ENCODE assay signal across 1 cellular context in the genomic region with DNA sequence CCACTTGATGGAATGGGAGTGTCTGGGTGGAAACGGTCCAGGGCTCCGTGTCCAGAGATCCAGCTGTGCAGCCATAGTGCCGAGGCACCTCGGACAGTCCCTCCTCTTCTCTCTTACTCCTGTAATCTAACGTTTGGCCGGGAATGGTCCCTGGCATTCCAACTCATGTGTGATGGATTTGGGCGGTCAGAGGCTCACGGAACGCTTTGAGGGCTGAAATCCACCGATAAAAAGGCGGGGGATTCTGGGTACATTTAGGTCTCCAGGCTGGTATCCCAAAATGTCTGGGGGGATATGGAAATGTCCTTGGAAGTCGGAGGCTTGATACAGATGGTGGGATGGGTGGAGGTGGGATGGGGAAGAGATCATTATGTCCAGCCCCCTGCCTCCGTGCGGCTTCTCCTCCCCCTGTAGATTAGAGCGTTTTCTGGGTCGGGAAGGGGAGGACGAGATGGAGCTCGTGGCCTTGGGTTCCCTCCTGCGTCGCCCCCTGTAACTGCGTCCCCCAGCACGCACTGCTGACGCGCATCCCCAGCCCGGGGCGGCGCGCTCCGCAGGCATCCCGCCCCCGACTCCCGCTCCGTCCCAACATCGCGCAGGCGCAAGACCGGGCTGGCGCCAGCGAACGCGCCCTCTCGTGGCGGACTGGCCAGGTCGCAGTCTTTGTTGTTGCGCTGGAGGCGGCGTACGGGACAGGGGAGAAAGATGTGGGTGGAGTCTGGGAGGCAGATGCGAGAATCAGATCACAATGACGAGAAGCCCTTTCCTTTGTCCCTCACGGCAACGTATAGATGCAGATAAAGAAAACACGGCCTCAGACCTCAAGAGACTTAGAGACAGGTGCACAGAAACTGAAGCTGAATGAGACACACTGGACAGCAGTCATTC.
A peak's percentile ranks its signal among the peaks of the same experiment; 100 is the strongest.
TF ChIP-seq lines count a peak whose summit lies in the region.

No MANE protein-coding gene starts in this region.

TF ChIP-seq in HepG2, 621 proteins besides CTCF, POLR2A, EP300 and RAD21 (continued from another document and continues in another):
- no peak for TF ChIP-seq ATF7 (IDR thresholded peaks at IDR 0.05)
- TF ChIP-seq ATF7 (CRISPR knock-in tag; IDR thresholded peaks at IDR 0.05): no peak
- TF ChIP-seq ZSCAN22 (CRISPR knock-in tag; IDR thresholded peaks at IDR 0.05): no peak
- no peak for TF ChIP-seq HMG20A (CRISPR knock-in tag; IDR thresholded peaks at IDR 0.05; ENCODE audit: borderline replicate concordance)
- no peak for TF ChIP-seq ZNF792 (CRISPR knock-in tag; IDR thresholded peaks at IDR 0.05)
- no peak for TF ChIP-seq JARID2 (CRISPR knock-in tag; IDR thresholded peaks at IDR 0.05; ENCODE audit: insufficient replicate concordance)
- TF ChIP-seq SYNCRIP (IDR thresholded peaks at IDR 0.05; ENCODE audit: insufficient read depth, low read depth, low read length): no peak
- 0 out of 2 replicates have a peak, but pooled peaks have one; percentile 18 for TF ChIP-seq NFKBIZ (CRISPR knock-in tag; IDR thresholded peaks at IDR 0.05)
- peak; percentile 63; the same call in 1 of the 2 replicates for TF ChIP-seq ZBTB7B (CRISPR knock-in tag; IDR thresholded peaks at IDR 0.05)
- TF ChIP-seq ELF1 (CRISPR knock-in tag; IDR thresholded peaks at IDR 0.05): no peak
- TF ChIP-seq ZNF296 (CRISPR knock-in tag; conservative IDR thresholded peaks at IDR 0.05): no peak
- TF ChIP-seq NFE2L1 (CRISPR knock-in tag; IDR thresholded peaks at IDR 0.05; ENCODE audit: borderline replicate concordance): no peak
- no peak for TF ChIP-seq ZNF777 (CRISPR knock-in tag; IDR thresholded peaks at IDR 0.05)
- TF ChIP-seq, protein P1, sequence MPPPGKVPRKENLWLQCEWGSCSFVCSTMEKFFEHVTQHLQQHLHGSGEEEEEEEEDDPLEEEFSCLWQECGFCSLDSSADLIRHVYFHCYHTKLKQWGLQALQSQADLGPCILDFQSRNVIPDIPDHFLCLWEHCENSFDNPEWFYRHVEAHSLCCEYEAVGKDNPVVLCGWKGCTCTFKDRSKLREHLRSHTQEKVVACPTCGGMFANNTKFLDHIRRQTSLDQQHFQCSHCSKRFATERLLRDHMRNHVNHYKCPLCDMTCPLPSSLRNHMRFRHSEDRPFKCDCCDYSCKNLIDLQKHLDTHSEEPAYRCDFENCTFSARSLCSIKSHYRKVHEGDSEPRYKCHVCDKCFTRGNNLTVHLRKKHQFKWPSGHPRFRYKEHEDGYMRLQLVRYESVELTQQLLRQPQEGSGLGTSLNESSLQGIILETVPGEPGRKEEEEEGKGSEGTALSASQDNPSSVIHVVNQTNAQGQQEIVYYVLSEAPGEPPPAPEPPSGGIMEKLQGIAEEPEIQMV (CRISPR knock-in tag; IDR thresholded peaks at IDR 0.05; ENCODE audit: low read depth): no peak
- TF ChIP-seq, protein P2, sequence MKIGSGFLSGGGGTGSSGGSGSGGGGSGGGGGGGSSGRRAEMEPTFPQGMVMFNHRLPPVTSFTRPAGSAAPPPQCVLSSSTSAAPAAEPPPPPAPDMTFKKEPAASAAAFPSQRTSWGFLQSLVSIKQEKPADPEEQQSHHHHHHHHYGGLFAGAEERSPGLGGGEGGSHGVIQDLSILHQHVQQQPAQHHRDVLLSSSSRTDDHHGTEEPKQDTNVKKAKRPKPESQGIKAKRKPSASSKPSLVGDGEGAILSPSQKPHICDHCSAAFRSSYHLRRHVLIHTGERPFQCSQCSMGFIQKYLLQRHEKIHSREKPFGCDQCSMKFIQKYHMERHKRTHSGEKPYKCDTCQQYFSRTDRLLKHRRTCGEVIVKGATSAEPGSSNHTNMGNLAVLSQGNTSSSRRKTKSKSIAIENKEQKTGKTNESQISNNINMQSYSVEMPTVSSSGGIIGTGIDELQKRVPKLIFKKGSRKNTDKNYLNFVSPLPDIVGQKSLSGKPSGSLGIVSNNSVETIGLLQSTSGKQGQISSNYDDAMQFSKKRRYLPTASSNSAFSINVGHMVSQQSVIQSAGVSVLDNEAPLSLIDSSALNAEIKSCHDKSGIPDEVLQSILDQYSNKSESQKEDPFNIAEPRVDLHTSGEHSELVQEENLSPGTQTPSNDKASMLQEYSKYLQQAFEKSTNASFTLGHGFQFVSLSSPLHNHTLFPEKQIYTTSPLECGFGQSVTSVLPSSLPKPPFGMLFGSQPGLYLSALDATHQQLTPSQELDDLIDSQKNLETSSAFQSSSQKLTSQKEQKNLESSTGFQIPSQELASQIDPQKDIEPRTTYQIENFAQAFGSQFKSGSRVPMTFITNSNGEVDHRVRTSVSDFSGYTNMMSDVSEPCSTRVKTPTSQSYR (CRISPR knock-in tag; IDR thresholded peaks at IDR 0.05; ENCODE audit: borderline replicate concordance): peak; percentile 22; the same call in 1 of the 2 replicates
- TF ChIP-seq ZNF264 (CRISPR knock-in tag; IDR thresholded peaks at IDR 0.05): no peak
- no peak for TF ChIP-seq KLF9 (CRISPR knock-in tag; IDR thresholded peaks at IDR 0.05; ENCODE audit: low read depth)
- TF ChIP-seq ZNF253 (CRISPR knock-in tag; IDR thresholded peaks at IDR 0.05; ENCODE audit: borderline replicate concordance): no peak; the same call in 1 of the 2 replicates
- no peak for TF ChIP-seq CBX2 (IDR thresholded peaks at IDR 0.05; ENCODE audit: low read depth, low read length)
- no peak for TF ChIP-seq CBX2 (CRISPR knock-in tag; IDR thresholded peaks at IDR 0.05; ENCODE audit: low read depth)
- no peak for TF ChIP-seq ZNF160 (CRISPR knock-in tag; IDR thresholded peaks at IDR 0.05)
- no peak for TF ChIP-seq ZNF883 (CRISPR knock-in tag; IDR thresholded peaks at IDR 0.05; ENCODE audit: not compliant biosample characterization)
- 0 out of 2 replicates have a peak, but pooled peaks have one; percentile 55 for TF ChIP-seq ERF (CRISPR knock-in tag; IDR thresholded peaks at IDR 0.05)
- peak; percentile 98; the same call in 1 of the 2 replicates for TF ChIP-seq ZNF619 (CRISPR knock-in tag; IDR thresholded peaks at IDR 0.05)
- no peak; the same call in 1 of the 2 replicates for TF ChIP-seq ZNF589 (CRISPR knock-in tag; conservative IDR thresholded peaks at IDR 0.05)
- TF ChIP-seq, protein P3, sequence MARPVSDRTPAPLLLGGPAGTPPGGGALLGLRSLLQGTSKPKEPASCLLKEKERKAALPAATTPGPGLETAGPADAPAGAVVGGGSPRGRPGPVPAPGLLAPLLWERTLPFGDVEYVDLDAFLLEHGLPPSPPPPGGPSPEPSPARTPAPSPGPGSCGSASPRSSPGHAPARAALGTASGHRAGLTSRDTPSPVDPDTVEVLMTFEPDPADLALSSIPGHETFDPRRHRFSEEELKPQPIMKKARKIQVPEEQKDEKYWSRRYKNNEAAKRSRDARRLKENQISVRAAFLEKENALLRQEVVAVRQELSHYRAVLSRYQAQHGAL (CRISPR knock-in tag; IDR thresholded peaks at IDR 0.05; ENCODE audit: not compliant biosample characterization): no peak
- peak; percentile 82; the same call in 1 of the 2 replicates for TF ChIP-seq CBX5 (CRISPR knock-in tag; IDR thresholded peaks at IDR 0.05; ENCODE audit: borderline replicate concordance)
- 0 out of 2 replicates have a peak, but pooled peaks have one; percentile 0 for TF ChIP-seq ZFYVE20 (CRISPR knock-in tag; IDR thresholded peaks at IDR 0.05; ENCODE audit: borderline replicate concordance, low read depth)
- 0 out of 2 replicates have a peak, but pooled peaks have one; percentile 25 for TF ChIP-seq RBFOX2 (IDR thresholded peaks at IDR 0.05; ENCODE audit: low read depth, low read length)
- TF ChIP-seq IKZF4 (CRISPR knock-in tag; IDR thresholded peaks at IDR 0.05; ENCODE audit: borderline replicate concordance, low read depth, not compliant biosample characterization): no peak
- TF ChIP-seq PHB2 (IDR thresholded peaks at IDR 0.05; ENCODE audit: partially characterized antibody): no peak
- TF ChIP-seq ZNF552 (CRISPR knock-in tag; IDR thresholded peaks at IDR 0.05; ENCODE audit: borderline replicate concordance): no peak
- TF ChIP-seq NAIF1 (CRISPR knock-in tag; IDR thresholded peaks at IDR 0.05; ENCODE audit: borderline replicate concordance): no peak
- TF ChIP-seq, protein P4, sequence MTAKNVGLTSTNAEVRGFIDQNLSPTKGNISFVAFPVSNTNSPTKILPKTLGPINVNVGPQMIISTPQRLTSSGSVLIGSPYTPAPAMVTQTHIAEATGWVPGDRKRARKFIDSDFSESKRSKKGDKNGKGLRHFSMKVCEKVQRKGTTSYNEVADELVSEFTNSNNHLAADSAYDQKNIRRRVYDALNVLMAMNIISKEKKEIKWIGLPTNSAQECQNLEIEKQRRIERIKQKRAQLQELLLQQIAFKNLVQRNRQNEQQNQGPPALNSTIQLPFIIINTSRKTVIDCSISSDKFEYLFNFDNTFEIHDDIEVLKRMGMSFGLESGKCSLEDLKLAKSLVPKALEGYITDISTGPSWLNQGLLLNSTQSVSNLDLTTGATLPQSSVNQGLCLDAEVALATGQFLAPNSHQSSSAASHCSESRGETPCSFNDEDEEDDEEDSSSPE (CRISPR knock-in tag; IDR thresholded peaks at IDR 0.05): peak; percentile 86
- TF ChIP-seq TBX2 (CRISPR knock-in tag; IDR thresholded peaks at IDR 0.05; ENCODE audit: borderline replicate concordance): peak; percentile 34; the same call in 1 of the 2 replicates
- TF ChIP-seq, protein P5, sequence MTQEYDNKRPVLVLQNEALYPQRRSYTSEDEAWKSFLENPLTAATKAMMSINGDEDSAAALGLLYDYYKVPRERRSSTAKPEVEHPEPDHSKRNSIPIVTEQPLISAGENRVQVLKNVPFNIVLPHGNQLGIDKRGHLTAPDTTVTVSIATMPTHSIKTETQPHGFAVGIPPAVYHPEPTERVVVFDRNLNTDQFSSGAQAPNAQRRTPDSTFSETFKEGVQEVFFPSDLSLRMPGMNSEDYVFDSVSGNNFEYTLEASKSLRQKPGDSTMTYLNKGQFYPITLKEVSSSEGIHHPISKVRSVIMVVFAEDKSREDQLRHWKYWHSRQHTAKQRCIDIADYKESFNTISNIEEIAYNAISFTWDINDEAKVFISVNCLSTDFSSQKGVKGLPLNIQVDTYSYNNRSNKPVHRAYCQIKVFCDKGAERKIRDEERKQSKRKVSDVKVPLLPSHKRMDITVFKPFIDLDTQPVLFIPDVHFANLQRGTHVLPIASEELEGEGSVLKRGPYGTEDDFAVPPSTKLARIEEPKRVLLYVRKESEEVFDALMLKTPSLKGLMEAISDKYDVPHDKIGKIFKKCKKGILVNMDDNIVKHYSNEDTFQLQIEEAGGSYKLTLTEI (CRISPR knock-in tag; conservative IDR thresholded peaks at IDR 0.05): no peak
- no peak for TF ChIP-seq ATAD3A (CRISPR knock-in tag; IDR thresholded peaks at IDR 0.05)
- TF ChIP-seq STAT5B (CRISPR knock-in tag; IDR thresholded peaks at IDR 0.05): no peak
- TF ChIP-seq, protein P6, sequence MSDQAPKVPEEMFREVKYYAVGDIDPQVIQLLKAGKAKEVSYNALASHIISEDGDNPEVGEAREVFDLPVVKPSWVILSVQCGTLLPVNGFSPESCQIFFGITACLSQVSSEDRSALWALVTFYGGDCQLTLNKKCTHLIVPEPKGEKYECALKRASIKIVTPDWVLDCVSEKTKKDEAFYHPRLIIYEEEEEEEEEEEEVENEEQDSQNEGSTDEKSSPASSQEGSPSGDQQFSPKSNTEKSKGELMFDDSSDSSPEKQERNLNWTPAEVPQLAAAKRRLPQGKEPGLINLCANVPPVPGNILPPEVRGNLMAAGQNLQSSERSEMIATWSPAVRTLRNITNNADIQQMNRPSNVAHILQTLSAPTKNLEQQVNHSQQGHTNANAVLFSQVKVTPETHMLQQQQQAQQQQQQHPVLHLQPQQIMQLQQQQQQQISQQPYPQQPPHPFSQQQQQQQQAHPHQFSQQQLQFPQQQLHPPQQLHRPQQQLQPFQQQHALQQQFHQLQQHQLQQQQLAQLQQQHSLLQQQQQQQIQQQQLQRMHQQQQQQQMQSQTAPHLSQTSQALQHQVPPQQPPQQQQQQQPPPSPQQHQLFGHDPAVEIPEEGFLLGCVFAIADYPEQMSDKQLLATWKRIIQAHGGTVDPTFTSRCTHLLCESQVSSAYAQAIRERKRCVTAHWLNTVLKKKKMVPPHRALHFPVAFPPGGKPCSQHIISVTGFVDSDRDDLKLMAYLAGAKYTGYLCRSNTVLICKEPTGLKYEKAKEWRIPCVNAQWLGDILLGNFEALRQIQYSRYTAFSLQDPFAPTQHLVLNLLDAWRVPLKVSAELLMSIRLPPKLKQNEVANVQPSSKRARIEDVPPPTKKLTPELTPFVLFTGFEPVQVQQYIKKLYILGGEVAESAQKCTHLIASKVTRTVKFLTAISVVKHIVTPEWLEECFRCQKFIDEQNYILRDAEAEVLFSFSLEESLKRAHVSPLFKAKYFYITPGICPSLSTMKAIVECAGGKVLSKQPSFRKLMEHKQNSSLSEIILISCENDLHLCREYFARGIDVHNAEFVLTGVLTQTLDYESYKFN (CRISPR knock-in tag; conservative IDR thresholded peaks at IDR 0.05): peak; percentile 34
- 0 out of 2 replicates have a peak, but pooled peaks have one; percentile 24 for TF ChIP-seq ZNF761 (CRISPR knock-in tag; conservative IDR thresholded peaks at IDR 0.05)
- 0 out of 2 replicates have a peak, but pooled peaks have one; percentile 48 for TF ChIP-seq SP140L (CRISPR knock-in tag; IDR thresholded peaks at IDR 0.05; ENCODE audit: borderline replicate concordance)
- TF ChIP-seq, protein P7, sequence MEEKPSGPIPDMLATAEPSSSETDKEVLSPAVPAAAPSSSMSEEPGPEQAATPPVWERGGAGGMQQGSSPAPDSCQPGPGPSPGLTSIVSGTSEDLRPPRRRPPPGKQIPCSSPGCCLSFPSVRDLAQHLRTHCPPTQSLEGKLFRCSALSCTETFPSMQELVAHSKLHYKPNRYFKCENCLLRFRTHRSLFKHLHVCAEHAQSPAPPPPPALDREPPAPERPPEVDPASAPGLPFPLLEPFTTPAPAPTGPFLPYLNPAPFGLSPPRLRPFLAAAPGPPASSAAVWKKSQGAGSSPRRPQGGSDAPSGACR (CRISPR knock-in tag; IDR thresholded peaks at IDR 0.05): peak; percentile 38; the same call in 1 of the 2 replicates
- TF ChIP-seq, protein P8, sequence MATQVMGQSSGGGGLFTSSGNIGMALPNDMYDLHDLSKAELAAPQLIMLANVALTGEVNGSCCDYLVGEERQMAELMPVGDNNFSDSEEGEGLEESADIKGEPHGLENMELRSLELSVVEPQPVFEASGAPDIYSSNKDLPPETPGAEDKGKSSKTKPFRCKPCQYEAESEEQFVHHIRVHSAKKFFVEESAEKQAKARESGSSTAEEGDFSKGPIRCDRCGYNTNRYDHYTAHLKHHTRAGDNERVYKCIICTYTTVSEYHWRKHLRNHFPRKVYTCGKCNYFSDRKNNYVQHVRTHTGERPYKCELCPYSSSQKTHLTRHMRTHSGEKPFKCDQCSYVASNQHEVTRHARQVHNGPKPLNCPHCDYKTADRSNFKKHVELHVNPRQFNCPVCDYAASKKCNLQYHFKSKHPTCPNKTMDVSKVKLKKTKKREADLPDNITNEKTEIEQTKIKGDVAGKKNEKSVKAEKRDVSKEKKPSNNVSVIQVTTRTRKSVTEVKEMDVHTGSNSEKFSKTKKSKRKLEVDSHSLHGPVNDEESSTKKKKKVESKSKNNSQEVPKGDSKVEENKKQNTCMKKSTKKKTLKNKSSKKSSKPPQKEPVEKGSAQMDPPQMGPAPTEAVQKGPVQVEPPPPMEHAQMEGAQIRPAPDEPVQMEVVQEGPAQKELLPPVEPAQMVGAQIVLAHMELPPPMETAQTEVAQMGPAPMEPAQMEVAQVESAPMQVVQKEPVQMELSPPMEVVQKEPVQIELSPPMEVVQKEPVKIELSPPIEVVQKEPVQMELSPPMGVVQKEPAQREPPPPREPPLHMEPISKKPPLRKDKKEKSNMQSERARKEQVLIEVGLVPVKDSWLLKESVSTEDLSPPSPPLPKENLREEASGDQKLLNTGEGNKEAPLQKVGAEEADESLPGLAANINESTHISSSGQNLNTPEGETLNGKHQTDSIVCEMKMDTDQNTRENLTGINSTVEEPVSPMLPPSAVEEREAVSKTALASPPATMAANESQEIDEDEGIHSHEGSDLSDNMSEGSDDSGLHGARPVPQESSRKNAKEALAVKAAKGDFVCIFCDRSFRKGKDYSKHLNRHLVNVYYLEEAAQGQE (IDR thresholded peaks at IDR 0.05; ENCODE audit: borderline replicate concordance in 1 of 2, low read depth in 1 of 2, low read length in 2 of 2): no peak
- TF ChIP-seq NFE2L2 (IDR thresholded peaks at IDR 0.05; ENCODE audit: low read length): no peak
